14 cellular contexts compared by ENCODE assay signal in the genomic region with DNA sequence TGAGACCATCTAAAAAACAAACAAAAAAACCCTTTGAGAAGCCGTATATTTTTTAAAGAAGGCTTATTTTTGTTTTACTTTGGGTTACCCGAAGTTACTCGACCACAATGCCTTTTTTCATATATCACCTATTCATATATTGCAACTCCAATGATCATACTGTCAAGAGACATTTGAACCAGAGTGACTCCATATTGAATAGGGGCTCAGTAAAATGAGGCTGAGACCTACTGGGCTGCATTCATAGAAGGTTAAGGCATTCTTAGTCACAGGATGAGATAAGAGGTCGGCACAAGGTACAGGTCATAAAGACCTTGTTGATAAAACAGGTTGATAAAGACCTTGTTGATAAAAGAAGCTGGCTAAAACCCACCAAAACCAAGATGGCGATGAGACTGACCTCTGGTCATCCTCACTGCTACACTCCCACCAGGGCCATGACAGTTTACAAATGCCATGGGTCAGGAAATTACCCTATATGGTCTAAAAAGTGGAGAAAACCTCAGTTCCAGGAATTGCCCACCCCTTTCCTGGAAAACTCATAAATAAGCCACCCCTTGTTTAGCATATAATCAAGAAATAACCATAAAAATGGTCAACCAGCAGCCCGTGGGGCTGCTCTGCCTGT. TPM values are rescaled to one million over a fixed set of nuclear protein-coding genes. Genes with fewer than 3 reads are reported as not detected.
DNase-seq lines count a peak whose midpoint lies in the region; ATAC-seq and TF ChIP-seq lines count a peak whose summit lies in the region.
"Had no signal": no experiment of that assay in that cellular context is flagged by ENCODE, and none has a peak within 500 bp of the region (broad histone marks: within the 10 kb centered on the region; RNA-seq: fewer than 3 reads in every experiment).

No MANE protein-coding gene starts in this region.

- H4K20me1 ChIP-seq in mammary epithelial cell (ENCODE audit: insufficient read depth, low read length) (no peaks in the 10 kb centered on the region), neural progenitor cell (ENCODE audit: low read depth) (no peaks in the 10 kb centered on the region), smooth muscle cell (ENCODE audit: low read depth) (no peaks in the 10 kb centered on the region)

- H3K4me2 ChIP-seq in mammary epithelial cell (ENCODE audit: insufficient read depth, low read depth, low read length) = no peak overlapping the region
- no peak overlapping the region for H3K4me2 ChIP-seq in neural progenitor cell
- no peak overlapping the region for H3K4me2 ChIP-seq in smooth muscle cell
- H3K4me2 ChIP-seq: A549 had no signal

- H3K27me3 ChIP-seq in mammary epithelial cell (ENCODE audit: insufficient read depth, low read length) (no peaks in the 10 kb centered on the region), neural progenitor cell (no peaks in the 10 kb centered on the region), smooth muscle cell (ENCODE audit: low read depth) (no peaks in the 10 kb centered on the region)
- H3K27me3 ChIP-seq: BE2C had no signal

- H3K9ac ChIP-seq in mammary epithelial cell (ENCODE audit: insufficient read depth, low read length) = no peak overlapping the region
- H3K9ac ChIP-seq in neural progenitor cell = no peak overlapping the region
- H3K9ac ChIP-seq in smooth muscle cell (ENCODE audit: low read depth) = no peak overlapping the region

- CTCF ChIA-PET in mammary epithelial cell (lab: Charles Lee; ENCODE audit: low non-redundant PET) = interaction anchor here (0.7 to 1.2 kb wide), 2 partner anchors 190 to 1076 kb away, joined by 3 to 10 read pairs; partner anchors contain the start of gene ALG10

- H3K27ac ChIP-seq in mammary epithelial cell (ENCODE audit: insufficient read depth, low read depth, low read length) = no peak overlapping the region
- H3K27ac ChIP-seq in neural progenitor cell = no peak overlapping the region
- no peak overlapping the region for H3K27ac ChIP-seq in smooth muscle cell (ENCODE audit: low read depth)
- H3K27ac ChIP-seq: A549, C4-2B had no signal

- H3K4me1 Mint-ChIP-seq in neural progenitor cell (peaks cover 11% of the 10 kb centered on the region), HFFc6 (ENCODE audit: low read depth) (no peaks in the 10 kb centered on the region)
- H3K4me1 Mint-ChIP-seq: CD4-positive, alpha-beta memory T cell had no signal

- intact Hi-C loops in mammary epithelial cell (cut with micrococcal nuclease) = loop anchor here (1.0 to 10.0 kb wide), 4 partner anchors 190 to 1076 kb away; partner anchors contain the start of gene ALG10

- 46% methylated on average over 6 of the region's 6 CpGs for WGBS in mammary epithelial cell (ENCODE audit: low coverage, missing lambda C conversion rate)
- 73% methylated on average over 6 of the region's 6 CpGs for WGBS in smooth muscle cell (ENCODE audit: low lambda C conversion rate)

- no TSS peak for BruUV-seq in mammary epithelial cell (replicated peaks; lab: Mats Ljungman, UMichigan)

- H3K4me1 ChIP-seq in mammary epithelial cell (ENCODE audit: insufficient read depth, low read length) (peaks cover 11% of the 10 kb centered on the region), neural progenitor cell (no peaks in the 10 kb centered on the region), smooth muscle cell (ENCODE audit: low read depth) (no peaks in the 10 kb centered on the region)
- H3K4me1 ChIP-seq: BE2C, HAP-1 had no signal

- H3K79me2 ChIP-seq in mammary epithelial cell (ENCODE audit: insufficient read depth, low read length) = no peaks in the 10 kb centered on the region
- H3K79me2 ChIP-seq in neural progenitor cell (ENCODE audit: low read depth) = no peaks in the 10 kb centered on the region
- no peaks in the 10 kb centered on the region for H3K79me2 ChIP-seq in smooth muscle cell (ENCODE audit: low read depth)

- peak overlapping the region; percentile 61 for H2AFZ ChIP-seq in mammary epithelial cell (ENCODE audit: low read depth, low read length)
- H2AFZ ChIP-seq in neural progenitor cell (replicated peaks) = peak overlapping the region; percentile 72
- peak overlapping the region; percentile 64 for H2AFZ ChIP-seq in smooth muscle cell (ENCODE audit: low read depth)

- H3K4me3 ChIP-seq in mammary epithelial cell (replicated peaks in 1 of 3; ENCODE audit: insufficient read depth in 1 of 3, low read depth in 2 of 3, low read length in 3 of 3) = no peak overlapping the region
- no peak overlapping the region for H3K4me3 ChIP-seq in neural progenitor cell
- H3K4me3 ChIP-seq in smooth muscle cell = no peak overlapping the region
- H3K4me3 ChIP-seq: A549, HAP-1 had no signal

- H3K27ac Mint-ChIP-seq in neural progenitor cell (no peak overlapping the region), HFFc6 (no peak overlapping the region)
- H3K27ac Mint-ChIP-seq: CD4-positive, alpha-beta memory T cell had no signal

- H3F3A ChIP-seq in neural progenitor cell (ENCODE audit: low read depth) (no peaks in the 10 kb centered on the region), smooth muscle cell (ENCODE audit: low read depth) (no peaks in the 10 kb centered on the region)

- peak; percentile 76 for DNase-seq in OCI-M1 (lab: John Stamatoyannopoulos, UW)
- DNase-seq in mammary epithelial cell = no peak
- no peak for DNase-seq in neural progenitor cell (ENCODE audit: low spot score)
- no peak for DNase-seq in smooth muscle cell (lab: John Stamatoyannopoulos, UW; ENCODE audit: unreplicated experiment)
- DNase-seq in ecto neural progenitor cell (ENCODE audit: low spot score) = no peak
- no peak for DNase-seq in HFFc6
- DNase-seq: BE2C; CD4-positive, alpha-beta memory T cell; DMS79 treated with DMSO at 0.1 percent for 48 hours; EL had no signal

- dilution Hi-C loops in mammary epithelial cell (cut with HindIII; ENCODE audit: low sequenced_read_pairs) = no loop called here

- H3K9me3 ChIP-seq in mammary epithelial cell (replicated peaks; ENCODE audit: insufficient read depth, low read length) (no peaks in the 10 kb centered on the region), neural progenitor cell (ENCODE audit: low read depth) (no peaks in the 10 kb centered on the region), smooth muscle cell (replicated peaks; ENCODE audit: low read depth) (no peaks in the 10 kb centered on the region)
- H3K9me3 ChIP-seq: A549, BE2C, HAP-1 had no signal

- in situ Hi-C loops in mammary epithelial cell (cut with MboI; ENCODE audit: low sequenced_read_pairs in 2 of 2) = loop anchor here (25.0 kb wide), 2 partner anchors 641 to 1066 kb away; partner anchors contain the start of gene ALG10 (in 2 of the 2)

- H3K27me3 Mint-ChIP-seq in neural progenitor cell (ENCODE audit: insufficient read depth, low read depth) = no peaks in the 10 kb centered on the region
- H3K27me3 Mint-ChIP-seq in HFFc6 (ENCODE audit: insufficient read depth) = no peaks in the 10 kb centered on the region

- H3K4me3 Mint-ChIP-seq in neural progenitor cell (no peak overlapping the region), HFFc6 (no peak overlapping the region)
- H3K4me3 Mint-ChIP-seq: CD4-positive, alpha-beta memory T cell had no signal

- H3K36me3 ChIP-seq in mammary epithelial cell (ENCODE audit: insufficient read depth, low read length) (no peaks in the 10 kb centered on the region), neural progenitor cell (no peaks in the 10 kb centered on the region), smooth muscle cell (ENCODE audit: low read depth) (no peaks in the 10 kb centered on the region)
- H3K36me3 ChIP-seq: BE2C, HAP-1 had no signal

- no peak for TF ChIP-seq CTCF in mammary epithelial cell (conservative IDR thresholded peaks at IDR 0.05 in 1 of 2, IDR thresholded peaks at IDR 0.05 in 1 of 2; ENCODE audit: extremely low read depth in 1 of 2, insufficient read depth in 1 of 2, low read depth in 1 of 2, low read length in 2 of 2)
- no peak for TF ChIP-seq CTCF in neural progenitor cell (IDR thresholded peaks at IDR 0.05)
- TF ChIP-seq CTCF in smooth muscle cell (IDR thresholded peaks at IDR 0.05; ENCODE audit: borderline replicate concordance, insufficient read depth, poor library complexity, severe bottlenecking) = no peak
- TF ChIP-seq CTCF in HFFc6 (IDR thresholded peaks at IDR 0.05) = no peak

- no peaks in the 10 kb centered on the region for H3K36me3 Mint-ChIP-seq in neural progenitor cell
- no peaks in the 10 kb centered on the region for H3K36me3 Mint-ChIP-seq in HFFc6 (ENCODE audit: low read depth)
- H3K36me3 Mint-ChIP-seq: CD4-positive, alpha-beta memory T cell had no signal

- no peak for ATAC-seq in HG03565 (IDR thresholded peaks at IDR 0.05; ENCODE audit: unreplicated experiment)

- H3K9me3 Mint-ChIP-seq in neural progenitor cell (no peaks in the 10 kb centered on the region), HFFc6 (peaks cover 5% of the 10 kb centered on the region)
- H3K9me3 Mint-ChIP-seq: CD4-positive, alpha-beta memory T cell had no signal

RNA-seq across cellular contexts. Expression of gene PKP2, which starts 50.0 kb away (rescaled TPM):
- total RNA-seq in mammary epithelial cell = 10 to 100 TPM; 42.3 to 42.8 TPM
- polyA plus RNA-seq in mammary epithelial cell = 35.8 TPM
- polyA minus RNA-seq in mammary epithelial cell = 51.7 TPM
- total RNA-seq in neural progenitor cell (ENCODE audit: low replicate concordance) = 10.6 and 11.1 TPM in 2 replicates
- total RNA-seq in smooth muscle cell = 18.4 and 22.3 TPM in 2 replicates
- 7.3 and 21.5 TPM in 2 replicates for polyA plus RNA-seq in smooth muscle cell
- total RNA-seq in HFFc6 (2021; fragmentation: NEBNext Ultra II Directional; extraction: Animal tissue kit (Norgen Biotek cat#: 25700)) = under 1 TPM in 1 of 6 experiments, not detected in 5; 0.17 TPM
